1 cellular context compared by ENCODE assay signal in genomic region chr22:19960491-19961200, GRCh38.
A peak's percentile ranks its signal among the peaks of the same experiment; 100 is the strongest.
TF ChIP-seq lines count a peak whose summit lies in the region.

No MANE protein-coding gene starts in this region.

TF ChIP-seq in K562, 482 proteins besides CTCF, POLR2A, EP300 and RAD21 (continued from another document):
- TF ChIP-seq POLR2G (IDR thresholded peaks at IDR 0.05; ENCODE audit: low read depth, low read length) (peak; percentile 66), RREB1 (CRISPR knock-in tag; IDR thresholded peaks at IDR 0.05) (no peak), CAMTA2 (CRISPR knock-in tag; conservative IDR thresholded peaks at IDR 0.05) (0 out of 2 replicates have a peak, but pooled peaks have one; percentile 3), ETV1 (tag; conservative IDR thresholded peaks at IDR 0.05; ENCODE audit: low read depth) (no peak), TCF15 (CRISPR knock-in tag; IDR thresholded peaks at IDR 0.05) (no peak), ZNF75A (CRISPR knock-in tag; IDR thresholded peaks at IDR 0.05) (no peak), POLR2AphosphoS2 (IDR thresholded peaks at IDR 0.05; ENCODE audit: low read length) (no peak; the same call in 1 of the 2 replicates), ZNF583 (CRISPR knock-in tag; IDR thresholded peaks at IDR 0.05) (no peak), FOXP4 (CRISPR knock-in tag; IDR thresholded peaks at IDR 0.05; ENCODE audit: borderline replicate concordance) (no peak), CHAMP1 (IDR thresholded peaks at IDR 0.05) (no peak), ZKSCAN3 (CRISPR knock-in tag; IDR thresholded peaks at IDR 0.05) (no peak), XRCC4 (IDR thresholded peaks at IDR 0.05; ENCODE audit: extremely low read depth, insufficient read depth, insufficient read length) (no peak), ZNF274 (IDR thresholded peaks at IDR 0.05; ENCODE audit: borderline replicate concordance, low read depth, low read length) (no peak), NCOA4 (IDR thresholded peaks at IDR 0.05; ENCODE audit: partially characterized antibody) (no peak), SP2 (IDR thresholded peaks at IDR 0.05; ENCODE audit: extremely low read depth, low read depth, low read length, poor library complexity, severe bottlenecking) (no peak), EGR1 (conservative IDR thresholded peaks at IDR 0.05) (no peak), XRCC3 (IDR thresholded peaks at IDR 0.05) (no peak), MGA (IDR thresholded peaks at IDR 0.05) (no peak), MYC (IDR thresholded peaks at IDR 0.05; ENCODE audit: low read depth, low read length) (no peak), MYC (CRISPR knock-in tag; IDR thresholded peaks at IDR 0.05; ENCODE audit: borderline replicate concordance, low read depth) (0 out of 2 replicates have a peak, but pooled peaks have one; percentile 11), CREB3L1 (IDR thresholded peaks at IDR 0.05; ENCODE audit: borderline replicate concordance, low read depth) (no peak)
